ENCODE assay signal across 26 cellular contexts in genomic region chr2:5286370-5286769, GRCh38.
"Had no signal": no experiment of that assay in that cellular context is flagged by ENCODE, and none has a peak within 500 bp of the region (broad histone marks: within the 10 kb centered on the region; RNA-seq: fewer than 3 reads in every experiment).

No MANE protein-coding gene starts in this region.

- ATAC-seq: esophagus mucosa, gastrocnemius medialis, heart right ventricle, left cardiac atrium, left lung, left ventricle myocardium superior, lower lobe of right lung, mucosa of descending colon had no signal

- H3K27me3 ChIP-seq: esophagus squamous epithelium, gastrocnemius medialis, left lung had no signal

- H3K27ac ChIP-seq: coronary artery, dorsolateral prefrontal cortex, epithelial cell of prostate, esophagus squamous epithelium, gastrocnemius medialis, heart right ventricle, left lung, lower lobe of right lung had no signal

- H3K9me3 ChIP-seq: gastrocnemius medialis, left lung, lower lobe of right lung had no signal

- H3K4me1 ChIP-seq: esophagus squamous epithelium, gastrocnemius medialis, heart right ventricle, left lung, lower lobe of right lung had no signal

- H3K36me3 ChIP-seq: esophagus squamous epithelium, gastrocnemius medialis, heart right ventricle, left lung, lower lobe of right lung had no signal

- H3K4me3 ChIP-seq: coronary artery, dorsolateral prefrontal cortex, esophagus squamous epithelium, gastrocnemius medialis, heart right ventricle, left lung, lower lobe of right lung, mucosa of descending colon had no signal

- FAIRE-seq: colon, endothelial cell of umbilical vein, islet of Langerhans, keratinocyte had no signal

- DNase-seq: dermis blood vessel endothelial cell; dorsolateral prefrontal cortex; effector CD4-positive, alpha-beta T cell; effector memory CD4-positive, alpha-beta T cell; erythroblast; esophagus squamous epithelium; foreskin fibroblast; foreskin melanocyte; gastrocnemius medialis; glutamatergic neuron; head of caudate nucleus; heart right ventricle; hippocampal formation; left cardiac atrium; left lung; left ventricle myocardium superior; lower lobe of right lung; mesenchymal stem cell; mucosa of descending colon had no signal
